ENCODE assay signal across 16 cellular contexts in genomic region chr21:21396424-21396823, GRCh38.
DNase-seq lines count a peak whose midpoint lies in the region; ATAC-seq, FAIRE-seq and TF ChIP-seq lines count a peak whose summit lies in the region.
"Had no signal": no experiment of that assay in that cellular context is flagged by ENCODE, and none has a peak within 500 bp of the region (broad histone marks: within the 10 kb centered on the region; RNA-seq: fewer than 3 reads in every experiment).

No MANE protein-coding gene starts in this region.

- intact Hi-C loops in K562 (cut with micrococcal nuclease) = no loop called here
- intact Hi-C loops in upper lobe of right lung (cut with DNase I) = no loop called here

- no peak overlapping the region for H3K23ac ChIP-seq in mesendoderm (ENCODE audit: low read length)

- no peak for TF ChIP-seq POLR2A in K562 (conservative IDR thresholded peaks at IDR 0.05)

- H2BK5ac ChIP-seq in mesendoderm (ENCODE audit: low read length) = no peak overlapping the region

- no peaks in the 10 kb centered on the region for H3K79me1 ChIP-seq in mesendoderm (ENCODE audit: low read length)

- H3K9ac ChIP-seq in DND-41 (ENCODE audit: low read depth, low read length) (no peak overlapping the region), K562 (ENCODE audit: insufficient read depth in 1 of 2, low read depth in 2 of 2, low read length in 2 of 2) (no peak overlapping the region), mesendoderm (ENCODE audit: low read length) (no peak overlapping the region)

- in situ Hi-C loops in K562 (cut with MboI) = no loop called here

- no peak overlapping the region for H2BK120ac ChIP-seq in mesendoderm (ENCODE audit: low read depth, low read length)

- H3K27me3 ChIP-seq in DND-41 (ENCODE audit: insufficient read depth, low read length, poor library complexity) = no peaks in the 10 kb centered on the region
- no peaks in the 10 kb centered on the region for H3K27me3 ChIP-seq in K562 (ENCODE audit: control insufficient read depth in 2 of 2, insufficient read depth in 2 of 2, low read length in 2 of 2)
- no peaks in the 10 kb centered on the region for H3K27me3 ChIP-seq in osteoblast (ENCODE audit: insufficient read depth, low read length)
- no peaks in the 10 kb centered on the region for H3K27me3 ChIP-seq in upper lobe of right lung
- H3K27me3 ChIP-seq in mesendoderm (ENCODE audit: insufficient read depth, low read length, poor library complexity) = no peaks in the 10 kb centered on the region

- no peak overlapping the region for H4K8ac ChIP-seq in mesendoderm (ENCODE audit: low read depth, low read length)

- FAIRE-seq in K562 (lab: Jason Lieb, UNC) = no peak
- FAIRE-seq: G401.6, GM12892 had no signal

- H3K4me3 ChIP-seq in DND-41 (ENCODE audit: low read depth in 1 of 2, low read length in 2 of 2) (no peak overlapping the region), K562 (no peak overlapping the region), osteoblast (ENCODE audit: insufficient read depth, low read length) (no peak overlapping the region), upper lobe of right lung (no peak overlapping the region), mesendoderm (ENCODE audit: low read length) (no peak overlapping the region)
- H3K4me3 ChIP-seq: GM23338 had no signal

- no peak for TF ChIP-seq CTCF in DND-41 (IDR thresholded peaks at IDR 0.05; ENCODE audit: borderline replicate concordance, extremely low read depth, low read length, poor library complexity, severe bottlenecking)
- no peak for TF ChIP-seq CTCF in K562 (IDR thresholded peaks at IDR 0.05 in 2 of 3, conservative IDR thresholded peaks at IDR 0.05 in 1 of 3; ENCODE audit: insufficient read depth in 2 of 3, low read depth in 1 of 3, low read length in 3 of 3)
- TF ChIP-seq CTCF in osteoblast (IDR thresholded peaks at IDR 0.05; ENCODE audit: extremely low read depth, low read depth, low read length) = no peak
- TF ChIP-seq CTCF in upper lobe of right lung (IDR thresholded peaks at IDR 0.05) = no peak

- no peaks in the 10 kb centered on the region for H3K4me1 ChIP-seq in DND-41 (ENCODE audit: insufficient read depth, low read length)
- H3K4me1 ChIP-seq in K562 (replicated peaks in 1 of 2; ENCODE audit: control insufficient read depth in 2 of 2, insufficient read depth in 2 of 2, low read length in 2 of 2) = no peaks in the 10 kb centered on the region
- H3K4me1 ChIP-seq in osteoblast (ENCODE audit: insufficient read depth, low read length) = no peaks in the 10 kb centered on the region
- no peaks in the 10 kb centered on the region for H3K4me1 ChIP-seq in upper lobe of right lung
- H3K4me1 ChIP-seq in mesendoderm (ENCODE audit: control insufficient read depth, low read depth, low read length) = no peaks in the 10 kb centered on the region

- no peak overlapping the region for H3K18ac ChIP-seq in mesendoderm (ENCODE audit: low read length)

- TF ChIP-seq EP300 in K562 (IDR thresholded peaks at IDR 0.05; ENCODE audit: low read length) = no peak

- H3K56ac ChIP-seq in mesendoderm (ENCODE audit: low read length) = no peak overlapping the region

- no peak for TF ChIP-seq RAD21 in K562 (CRISPR knock-in tag; conservative IDR thresholded peaks at IDR 0.05 in 1 of 2, IDR thresholded peaks at IDR 0.05 in 1 of 2)

- H3K27ac ChIP-seq in DND-41 (ENCODE audit: low read length) = no peak overlapping the region
- H3K27ac ChIP-seq in K562 (ENCODE audit: extremely low read depth, low read depth, low read length) = no peak overlapping the region
- no peak overlapping the region for H3K27ac ChIP-seq in osteoblast (ENCODE audit: low read depth, low read length)
- no peak overlapping the region for H3K27ac ChIP-seq in upper lobe of right lung
- H3K27ac ChIP-seq in mesendoderm (ENCODE audit: low read depth, low read length) = no peak overlapping the region

- no peaks in the 10 kb centered on the region for H3K9me1 ChIP-seq in K562 (ENCODE audit: control insufficient read depth, insufficient read depth, low read length)

- BruUV-seq in K562 (replicated peaks; lab: Mats Ljungman, UMichigan) = no TSS peak

- no peak overlapping the region for H2AK5ac ChIP-seq in mesendoderm (ENCODE audit: low read length)

- H2AFZ ChIP-seq in DND-41 (ENCODE audit: low read depth, low read length) = no peak overlapping the region
- no peak overlapping the region for H2AFZ ChIP-seq in K562 (ENCODE audit: low read depth, low read length)
- no peak overlapping the region for H2AFZ ChIP-seq in osteoblast (ENCODE audit: low read length)
- H2AFZ ChIP-seq: GM23338 had no signal

- no peak overlapping the region for H3K4ac ChIP-seq in mesendoderm (ENCODE audit: low read depth, low read length)

- H3K79me2 ChIP-seq in DND-41 (ENCODE audit: insufficient read depth, low read length) (no peaks in the 10 kb centered on the region), K562 (ENCODE audit: control insufficient read depth, insufficient read depth, low read length) (no peaks in the 10 kb centered on the region), osteoblast (ENCODE audit: insufficient read depth, low read length) (no peaks in the 10 kb centered on the region), mesendoderm (ENCODE audit: control insufficient read depth, insufficient read depth, low read length) (no peaks in the 10 kb centered on the region)

- DNase-seq in DND-41 = peak; percentile 13
- no peak for DNase-seq in K562 (ENCODE audit: extremely low read depth in 1 of 4, low spot score in 3 of 4)
- peak; percentile 46 for DNase-seq in osteoblast (ENCODE audit: insufficient read length, low spot score, missing footprints)
- DNase-seq in upper lobe of right lung = no peak
- DNase-seq in mesendoderm = no peak
- DNase-seq in NCI-H226 = no peak
- DNase-seq: C1 segment of cervical spinal cord; Calu3; CD4-positive, alpha-beta memory T cell; COR-L47; DMS79 treated with DMSO at 0.1 percent for 48 hours; H9 had no signal

- no peak overlapping the region for H4K5ac ChIP-seq in mesendoderm (ENCODE audit: low read length)

- CTCF ChIA-PET in K562 (lab: Yijun Ruan, JAX; ENCODE audit: low intra/inter-chr PET ratio) = no interaction called here

- H3K4me2 ChIP-seq in DND-41 (ENCODE audit: insufficient read depth, low read length) = no peak overlapping the region
- H3K4me2 ChIP-seq in K562 (ENCODE audit: insufficient read depth, low read length) = no peak overlapping the region
- no peak overlapping the region for H3K4me2 ChIP-seq in osteoblast (ENCODE audit: insufficient read depth, low read length)
- H3K4me2 ChIP-seq in mesendoderm (ENCODE audit: low read length) = no peak overlapping the region
- H3K4me2 ChIP-seq: GM23338 had no signal

- ATAC-seq in DND-41 (ENCODE audit: insufficient read depth, low read depth) (no peak), K562 (no peak), upper lobe of right lung (peak; percentile 15)
- ATAC-seq: GM23338, HCT116 had no signal

- H4K20me1 ChIP-seq in DND-41 (ENCODE audit: insufficient read depth, low read length) (no peaks in the 10 kb centered on the region), K562 (replicated peaks; ENCODE audit: control insufficient read depth, insufficient read depth, low read length) (no peaks in the 10 kb centered on the region), osteoblast (ENCODE audit: insufficient read depth, low read length) (no peaks in the 10 kb centered on the region)

- no peak overlapping the region for H2BK15ac ChIP-seq in mesendoderm (replicated peaks; ENCODE audit: low read depth)

- H3K36me3 ChIP-seq in DND-41 (ENCODE audit: insufficient read depth, low read length) (no peaks in the 10 kb centered on the region), K562 (ENCODE audit: control insufficient read depth, insufficient read depth, low read length) (no peaks in the 10 kb centered on the region), osteoblast (ENCODE audit: insufficient read depth, low read length) (no peaks in the 10 kb centered on the region), upper lobe of right lung (no peaks in the 10 kb centered on the region), mesendoderm (ENCODE audit: control insufficient read depth, insufficient read depth, low read length) (no peaks in the 10 kb centered on the region)

- POLR2A ChIA-PET in K562 (lab: Yijun Ruan, JAX) = interaction anchor here (0.6 kb wide), 1 partner anchor 19 kb away, joined by 3 read pairs; no protein-coding TSS in a partner anchor

- H3K9me3 ChIP-seq in DND-41 (ENCODE audit: insufficient read depth, low read length, severe bottlenecking) (peaks cover 30% of the 10 kb centered on the region), K562 (replicated peaks; ENCODE audit: control insufficient read depth, insufficient read depth, low read depth, low read length) (peaks cover 2% of the 10 kb centered on the region), osteoblast (ENCODE audit: low read depth, low read length) (peaks cover 11% of the 10 kb centered on the region), upper lobe of right lung (peaks cover 1% of the 10 kb centered on the region)

- 90% methylated on average over 4 of the region's 4 CpGs for WGBS in K562 (ENCODE audit: insufficient coverage, low coverage, missing lambda C conversion rate)
- no CpG with 5 or more reads among the region's 4 CpGs for WGBS in mesendoderm (ENCODE audit: extremely low coverage, insufficient coverage, low lambda C conversion rate)

TF ChIP-seq in K562, 482 proteins besides CTCF, POLR2A, EP300 and RAD21 (continues in another document):
- TF ChIP-seq CBX1 (IDR thresholded peaks at IDR 0.05; ENCODE audit: low read depth) = no peak
- no peak for TF ChIP-seq NONO (IDR thresholded peaks at IDR 0.05; ENCODE audit: low read depth in 2 of 2, low read length in 1 of 2)
- TF ChIP-seq RBM22 (IDR thresholded peaks at IDR 0.05; ENCODE audit: low read depth, low read length, poor library complexity, severe bottlenecking) = peak; percentile 42
- no peak for TF ChIP-seq DMBX1 (CRISPR knock-in tag; IDR thresholded peaks at IDR 0.05; ENCODE audit: borderline replicate concordance)

Comparison
In these comparisons a context has a peak if more than half of its experiments do, and no peak if none do; other contexts are left out.
1. DNase-seq: peak in DND-41 (single experiment) and osteoblast (single experiment); none in K562 (0 of 4), upper lobe of right lung (single experiment), mesendoderm (single experiment) and NCI-H226 (single experiment).